In the genomic region with DNA sequence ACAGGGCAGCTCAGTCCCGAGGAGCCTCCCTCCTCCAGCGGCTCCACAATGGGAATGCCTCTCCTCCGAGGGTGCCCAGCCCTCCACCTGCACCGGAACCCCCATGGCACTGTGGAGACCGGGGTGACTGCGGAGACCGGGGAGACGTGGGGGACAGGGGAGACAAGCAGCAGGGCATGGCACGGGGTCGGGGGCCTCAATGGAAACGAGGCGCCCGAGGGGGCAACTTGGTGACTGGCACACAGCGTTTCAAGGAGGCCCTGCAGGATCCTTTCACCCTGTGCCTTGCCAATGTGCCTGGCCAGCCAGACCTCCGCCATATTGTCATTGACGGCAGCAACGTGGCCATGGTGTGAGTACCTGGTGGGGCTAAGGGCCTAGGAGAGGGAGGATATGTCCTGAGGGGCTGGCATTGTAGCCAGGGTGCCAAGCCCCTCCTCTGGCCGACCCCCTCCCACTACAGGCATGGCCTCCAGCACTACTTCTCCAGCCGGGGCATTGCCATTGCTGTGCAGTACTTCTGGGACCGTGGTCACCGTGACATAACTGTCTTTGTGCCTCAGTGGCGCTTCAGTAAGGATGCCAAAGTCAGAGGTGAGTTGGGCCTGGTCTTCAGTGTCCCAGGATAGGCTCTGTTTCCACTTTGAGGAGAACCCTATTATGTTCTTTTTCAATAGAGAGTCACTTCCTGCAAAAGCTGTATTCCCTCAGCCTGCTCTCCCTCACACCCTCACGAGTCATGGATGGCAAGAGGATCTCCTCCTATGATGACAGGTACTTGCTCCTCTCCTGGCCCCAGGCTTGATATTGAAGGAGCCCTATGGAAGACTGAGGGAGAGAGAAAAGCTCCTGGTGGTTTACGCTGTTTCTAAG, we compare ENCODE assay signal across 1 cellular context.
TF ChIP-seq lines count a peak whose summit lies in the region.

No MANE protein-coding gene starts in this region.

TF ChIP-seq in GM12878, 131 proteins besides CTCF, POLR2A, EP300 and RAD21:
- TF ChIP-seq JUNB (IDR thresholded peaks at IDR 0.05) (no peak), ZNF207 (IDR thresholded peaks at IDR 0.05; ENCODE audit: borderline replicate concordance) (no peak), WRNIP1 (IDR thresholded peaks at IDR 0.05; ENCODE audit: borderline replicate concordance, low read depth, low read length) (no peak), ZNF217 (IDR thresholded peaks at IDR 0.05) (no peak), ZSCAN29 (IDR thresholded peaks at IDR 0.05) (no peak), RAD51 (IDR thresholded peaks at IDR 0.05) (no peak), CBX5 (IDR thresholded peaks at IDR 0.05; ENCODE audit: low read depth) (no peak), BHLHE40 (IDR thresholded peaks at IDR 0.05; ENCODE audit: borderline replicate concordance in 1 of 2, low read depth in 2 of 2, low read length in 1 of 2) (no peak)
TF ChIP-seq in GM12878: peak in this region for 0.
